21 cellular contexts compared by ENCODE assay signal in genomic region chr5:180633283-180634177, GRCh38. TPM values are rescaled to one million over a fixed set of nuclear protein-coding genes. Genes with fewer than 3 reads are reported as not detected.
A peak's percentile ranks its signal among the peaks of the same experiment; 100 is the strongest.
DNase-seq lines count a peak whose midpoint lies in the region; ATAC-seq, FAIRE-seq and TF ChIP-seq lines count a peak whose summit lies in the region.
"Had no signal": no experiment of that assay in that cellular context is flagged by ENCODE, and none has a peak within 500 bp of the region (broad histone marks: within the 10 kb centered on the region; RNA-seq: fewer than 3 reads in every experiment).

No MANE protein-coding gene starts in this region.

- peak overlapping the region in 5 of 11 experiments; percentile 6 to 54 (median 35); a peak in 6 of 22 replicates for H3K9ac ChIP-seq in BLaER1 treated with 17β-estradiol and CSF1 and Interleukin-3, amounts not matched to agents 10 nM and 100 nM
- H3K9ac ChIP-seq in kidney (ENCODE audit: low read length in 2 of 2) = no peak overlapping the region
- H3K9ac ChIP-seq: GM23248 had no signal

- H3K9me3 ChIP-seq in BLaER1 treated with 17β-estradiol and CSF1 and Interleukin-3, amounts not matched to agents 10 nM and 100 nM (replicated peaks in 1 of 11) = no peaks in the 10 kb centered on the region
- no peaks in the 10 kb centered on the region for H3K9me3 ChIP-seq in RWPE2 (ENCODE audit: severe bottlenecking)
- no peaks in the 10 kb centered on the region for H3K9me3 ChIP-seq in kidney (ENCODE audit: control insufficient read depth in 1 of 2, low read length in 2 of 2)
- H3K9me3 ChIP-seq: SJSA1 had no signal

- intact Hi-C loops in kidney (cut with DNase I) = no loop called here
- intact Hi-C loops in posterior vena cava (cut with DNase I) = no loop called here

- no peaks in the 10 kb centered on the region for H4K20me1 ChIP-seq in BLaER1 treated with 17β-estradiol and CSF1 and Interleukin-3, amounts not matched to agents 10 nM and 100 nM

- peaks cover 11 to 52% (median 45%) of the 10 kb centered on the region in 10 experiments; a peak in 19 of 20 replicates for H3K4me1 ChIP-seq in BLaER1 treated with 17β-estradiol and CSF1 and Interleukin-3, amounts not matched to agents 10 nM and 100 nM
- no peaks in the 10 kb centered on the region for H3K4me1 ChIP-seq in RWPE2 (ENCODE audit: insufficient read depth, poor library complexity, severe bottlenecking)
- H3K4me1 ChIP-seq in kidney (ENCODE audit: control insufficient read depth in 1 of 2, insufficient read depth in 1 of 2, low read depth in 1 of 2, low read length in 2 of 2) = peaks cover 0 to 7% of the 10 kb centered on the region in 2 donors
- H3K4me1 ChIP-seq: SJSA1 had no signal

- no peak for ATAC-seq in RWPE2 (ENCODE audit: low read depth)
- ATAC-seq in HG02870 (IDR thresholded peaks at IDR 0.05; ENCODE audit: unreplicated experiment) = no peak
- ATAC-seq: HCT116 had no signal

- no peak for FAIRE-seq in kidney (lab: Jason Lieb, UNC)

- H3K4me2 ChIP-seq in BLaER1 treated with 17β-estradiol and CSF1 and Interleukin-3, amounts not matched to agents 10 nM and 100 nM = peak overlapping the region in 10 of 11 experiments; percentile 44 to 90 (median 82); a peak in 19 of 22 replicates

- TF ChIP-seq CTCF in RWPE2 (IDR thresholded peaks at IDR 0.05; ENCODE audit: poor library complexity, severe bottlenecking) = no peak
- TF ChIP-seq CTCF in kidney (IDR thresholded peaks at IDR 0.05; ENCODE audit: borderline replicate concordance, extremely low read depth, insufficient read depth) = no peak

- H3K4me3 ChIP-seq in BLaER1 treated with 17β-estradiol and CSF1 and Interleukin-3, amounts not matched to agents 10 nM and 100 nM = no peak overlapping the region
- H3K4me3 ChIP-seq in RWPE2 (ENCODE audit: severe bottlenecking) (no peak overlapping the region), kidney (ENCODE audit: low read length in 2 of 2) (no peak overlapping the region)
- H3K4me3 ChIP-seq: GM23248, SJSA1 had no signal

- H3K27ac ChIP-seq in BLaER1 treated with 17β-estradiol and CSF1 and Interleukin-3, amounts not matched to agents 10 nM and 100 nM = peak overlapping the region in 8 of 11 experiments; percentile 10 to 76 (median 64); a peak in 15 of 22 replicates
- no peak overlapping the region for H3K27ac ChIP-seq in RWPE2 (ENCODE audit: poor library complexity, severe bottlenecking)
- H3K27ac ChIP-seq in kidney (ENCODE audit: low read depth in 2 of 2, low read length in 2 of 2) = peak overlapping the region in 1 of 2 donors; percentile 32
- H3K27ac ChIP-seq: GM23248, SJSA1 had no signal

- peak; percentile 63 for DNase-seq in RWPE2 (ENCODE audit: low spot score)
- peak; percentile 66 for DNase-seq in kidney
- DNase-seq in posterior vena cava (ENCODE audit: low spot score) = peak; percentile 36
- no peak for DNase-seq in NCI-H1417 treated with DMSO at 0.1 percent for 48 hours (lab: John Stamatoyannopoulos, UW)
- no peak for DNase-seq in SW 1271 (lab: John Stamatoyannopoulos, UW)
- DNase-seq: CD4-positive, alpha-beta memory T cell; DMS79; GM23248; MV-4-11; NCI-H1417; NCI-H1930; NCI-H2171; NCI-H446; NCI-H69; NK-92 treated with Interleukin-12 subunit alpha and Interleukin-12 subunit beta, amount 100 ng/mL, for 24 hours had no signal

- no peaks in the 10 kb centered on the region for H3K36me3 ChIP-seq in BLaER1 treated with 17β-estradiol and CSF1 and Interleukin-3, amounts not matched to agents 10 nM and 100 nM
- H3K36me3 ChIP-seq in RWPE2 (ENCODE audit: low read depth) = no peaks in the 10 kb centered on the region
- no peaks in the 10 kb centered on the region for H3K36me3 ChIP-seq in kidney (ENCODE audit: control insufficient read depth in 1 of 2, insufficient read depth in 2 of 2, low read length in 2 of 2)
- H3K36me3 ChIP-seq: SJSA1 had no signal

- H3K27me3 ChIP-seq in BLaER1 treated with 17β-estradiol and CSF1 and Interleukin-3, amounts not matched to agents 10 nM and 100 nM = no peaks in the 10 kb centered on the region
- no peaks in the 10 kb centered on the region for H3K27me3 ChIP-seq in RWPE2 (ENCODE audit: insufficient read depth, poor library complexity, severe bottlenecking)

RNA-seq across cellular contexts. Expression of gene FLT4, which starts 15.9 kb away (rescaled TPM):
- total RNA-seq in kidney = 29.4 TPM
- polyA plus RNA-seq in kidney (ENCODE audit: insufficient read depth, low read depth, low replicate concordance) = 6.9 TPM
- 10 to 100 TPM; 18.0 to 29.6 TPM for total RNA-seq in posterior vena cava
- total RNA-seq: GM23248, OCI-LY7, RPMI7951, SJSA1 had no signal
- polyA plus RNA-seq: GM23248 had no signal

RNA-seq across cellular contexts. Expression of gene SCGB3A1, which starts 42.2 kb away (rescaled TPM):
- total RNA-seq in kidney (1.1 TPM), posterior vena cava (not detected)
- polyA plus RNA-seq in kidney (ENCODE audit: insufficient read depth, low read depth, low replicate concordance) = 2.3 TPM
- total RNA-seq: CD4-positive, alpha-beta memory T cell; GM23248; OCI-LY7; RPMI7951; SJSA1 had no signal
- polyA plus RNA-seq: CD4-positive, alpha-beta memory T cell; GM23248 had no signal

Comparison
In these comparisons a context has a peak if more than half of its experiments do, and no peak if none do; other contexts are left out.
1. DNase-seq: peak in RWPE2 (single experiment), kidney (single experiment) and posterior vena cava (single experiment); none in NCI-H1417 treated with DMSO at 0.1 percent for 48 hours (single experiment) and SW 1271 (0 of 2).